Comparison of ENCODE assay signal across 16 cellular contexts in genomic region chr3:94811836-94812235, GRCh38.
DNase-seq lines count a peak whose midpoint lies in the region; ATAC-seq and TF ChIP-seq lines count a peak whose summit lies in the region.
"Had no signal": no experiment of that assay in that cellular context is flagged by ENCODE, and none has a peak within 500 bp of the region (broad histone marks: within the 10 kb centered on the region; RNA-seq: fewer than 3 reads in every experiment).

No MANE protein-coding gene starts in this region.

- H3K27me3 ChIP-seq in iPS DF 6.9 (ENCODE audit: control insufficient read depth, insufficient read depth, low read length) = no peaks in the 10 kb centered on the region

- no peak for ATAC-seq in GM18498 (IDR thresholded peaks at IDR 0.05; ENCODE audit: unreplicated experiment)

- H3K36me3 Mint-ChIP-seq in Calu3 (ENCODE audit: insufficient read depth, unreplicated experiment) (no peaks in the 10 kb centered on the region), mesothelial cell of epicardium (no peaks in the 10 kb centered on the region)
- H3K36me3 Mint-ChIP-seq: CD14-positive monocyte had no signal

- H3K9me3 Mint-ChIP-seq in Calu3 (ENCODE audit: low read depth, unreplicated experiment) = no peaks in the 10 kb centered on the region
- H3K9me3 Mint-ChIP-seq in mesothelial cell of epicardium = peaks cover 11% of the 10 kb centered on the region

- intact Hi-C loops in Calu3 (cut with micrococcal nuclease; ENCODE audit: unreplicated experiment) = no loop called here

- H3K4me3 ChIP-seq in iPS DF 6.9 (ENCODE audit: low read length) = no peak overlapping the region

- H3K4me3 Mint-ChIP-seq in Calu3 (ENCODE audit: low read depth, unreplicated experiment) (no peak overlapping the region), mesothelial cell of epicardium (no peak overlapping the region)
- H3K4me3 Mint-ChIP-seq: CD14-positive monocyte had no signal

- H3K27me3 Mint-ChIP-seq in Calu3 (ENCODE audit: unreplicated experiment) (no peaks in the 10 kb centered on the region), mesothelial cell of epicardium (ENCODE audit: low read depth) (no peaks in the 10 kb centered on the region)

- no peaks in the 10 kb centered on the region for H3K36me3 ChIP-seq in iPS DF 6.9 (ENCODE audit: control insufficient read depth, insufficient read depth, low read length)

- DNase-seq in Calu3 (peak; percentile 27), DMS53 treated with DMSO at 0.1 percent for 48 hours (lab: John Stamatoyannopoulos, UW; ENCODE audit: unreplicated experiment) (peak; percentile 71), NCI-H748 (lab: John Stamatoyannopoulos, UW; ENCODE audit: unreplicated experiment) (peak; percentile 76), iPS DF 6.9 (ENCODE audit: low read depth, low spot score) (peak; percentile 5), substantia nigra (lab: John Stamatoyannopoulos, UW) (no peak), mesothelial cell of epicardium (ENCODE audit: low spot score in 2 of 2, unreplicated experiment in 2 of 2) (no peak)
- DNase-seq: DMS 273 treated with DMSO at 0.1 percent for 48 hours, GF-D8, Kasumi-1, NCI-H1436, NCI-H1930, NCI-H2171 treated with DMSO at 0.1 percent for 48 hours, NCI-H446, NCI-H82 had no signal

- no peaks in the 10 kb centered on the region for H3K4me1 Mint-ChIP-seq in Calu3 (ENCODE audit: low read depth, unreplicated experiment)
- peaks cover 3% of the 10 kb centered on the region for H3K4me1 Mint-ChIP-seq in mesothelial cell of epicardium
- H3K4me1 Mint-ChIP-seq: CD14-positive monocyte had no signal

- H3K9me3 ChIP-seq in iPS DF 6.9 (ENCODE audit: control insufficient read depth, insufficient read depth, low read length) = no peaks in the 10 kb centered on the region

- no CpG with 5 or more reads among the region's 2 CpGs for WGBS in iPS DF 6.9 (ENCODE audit: insufficient coverage, insufficient read length)

- CTCF ChIA-PET in Calu3 (lab: Charles Lee) = no interaction called here

- no peak for TF ChIP-seq CTCF in Calu3 (IDR thresholded peaks at IDR 0.05; ENCODE audit: unreplicated experiment)
- TF ChIP-seq CTCF in mesothelial cell of epicardium (IDR thresholded peaks at IDR 0.05; ENCODE audit: unreplicated experiment) = no peak

- H3K27ac ChIP-seq in iPS DF 6.9 (ENCODE audit: low read length) (no peak overlapping the region), substantia nigra (ENCODE audit: low read depth, low read length, poor library complexity, severe bottlenecking) (no peak overlapping the region)

- H3K27ac Mint-ChIP-seq in Calu3 (ENCODE audit: unreplicated experiment) (no peak overlapping the region), mesothelial cell of epicardium (no peak overlapping the region)
- H3K27ac Mint-ChIP-seq: CD14-positive monocyte had no signal

- no TSS peak for BruUV-seq in Calu3 (replicated peaks; lab: Mats Ljungman, UMichigan)

- no peaks in the 10 kb centered on the region for H3K4me1 ChIP-seq in iPS DF 6.9 (ENCODE audit: control insufficient read depth, insufficient read depth, low read length)

Comparison
In these comparisons a context has a peak if more than half of its experiments do, and no peak if none do; other contexts are left out.
1. DNase-seq: peak in Calu3 (single experiment), DMS53 treated with DMSO at 0.1 percent for 48 hours (single experiment), NCI-H748 (single experiment) and iPS DF 6.9 (single experiment); none in substantia nigra (0 of 49) and mesothelial cell of epicardium (0 of 2).